Comparison of ENCODE assay signal across 9 cellular contexts in the genomic region with DNA sequence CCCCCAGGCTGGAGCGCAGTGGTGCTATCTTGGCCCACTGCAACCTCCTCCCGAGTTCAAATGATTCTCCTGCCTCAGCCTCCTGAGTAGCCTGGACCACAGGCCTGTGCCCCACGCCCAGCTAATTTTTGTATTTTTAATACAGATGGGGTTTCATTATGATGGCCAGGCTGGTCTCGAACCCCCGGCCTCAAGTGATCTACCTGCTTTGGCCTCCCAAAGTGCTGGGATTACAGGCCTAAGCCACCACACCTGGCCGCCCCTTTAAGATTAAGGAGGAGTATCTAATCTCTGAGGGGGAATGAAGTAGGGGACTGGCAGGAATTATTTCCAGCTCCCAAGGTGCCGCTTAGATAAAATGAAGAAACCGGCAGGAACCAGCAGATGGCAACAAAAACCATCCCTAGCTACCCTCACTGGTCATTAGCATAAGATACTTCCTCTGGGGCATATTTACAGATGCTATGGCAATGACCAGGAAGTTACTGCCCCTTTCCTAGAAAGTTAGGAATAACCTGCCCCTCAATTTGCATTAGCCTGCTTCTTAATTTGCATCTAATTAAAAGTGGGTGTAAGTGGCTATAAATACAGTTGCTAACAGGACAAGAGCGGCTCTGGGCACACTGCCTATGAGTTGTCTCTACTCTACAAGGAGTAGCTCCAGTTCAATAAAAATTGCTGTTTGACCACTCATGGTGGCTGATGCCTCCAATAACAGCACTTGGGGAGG. TPM values are rescaled to one million over a fixed set of nuclear protein-coding genes. Genes with fewer than 3 reads are reported as not detected.
DNase-seq lines count a peak whose midpoint lies in the region; ATAC-seq and FAIRE-seq lines count a peak whose summit lies in the region.
"Had no signal": no experiment of that assay in that cellular context is flagged by ENCODE, and none has a peak within 500 bp of the region (broad histone marks: within the 10 kb centered on the region; RNA-seq: fewer than 3 reads in every experiment).

No MANE protein-coding gene starts in this region.

- peaks cover 26 to 27% of the 10 kb centered on the region in 2 donors for H3K36me3 Mint-ChIP-seq in stimulated activated naive B cell treated with anti-CD40 and anti-IgM and Interleukin-4, amounts not matched to agents 10 μg/mL and 1 μg/mL and 100 μg/mL, for 72 hours

- H3K4me1 Mint-ChIP-seq in stimulated activated naive B cell treated with anti-CD40 and anti-IgM and Interleukin-4, amounts not matched to agents 10 μg/mL and 1 μg/mL and 100 μg/mL, for 72 hours: peaks cover 15 to 54% of the 10 kb centered on the region in 2 donors

- ATAC-seq in HG03066 (IDR thresholded peaks at IDR 0.05; ENCODE audit: low read depth, unreplicated experiment) (peak; percentile 46), esophagus mucosa (peak; percentile 71)
- peak; percentile 79 to 80 for ATAC-seq in stimulated activated naive B cell treated with anti-CD40 and anti-IgM and Interleukin-4, amounts not matched to agents 10 μg/mL and 1 μg/mL and 100 μg/mL, for 72 hours (replicated peaks)

- peaks cover 0 to 4% of the 10 kb centered on the region in 2 donors for H3K9me3 Mint-ChIP-seq in stimulated activated naive B cell treated with anti-CD40 and anti-IgM and Interleukin-4, amounts not matched to agents 10 μg/mL and 1 μg/mL and 100 μg/mL, for 72 hours

- intact Hi-C loops in posterior cingulate gyrus (cut with DNase I): no loop called here

- H3K4me3 Mint-ChIP-seq in stimulated activated naive B cell treated with anti-CD40 and anti-IgM and Interleukin-4, amounts not matched to agents 10 μg/mL and 1 μg/mL and 100 μg/mL, for 72 hours: peak overlapping the region in 1 of 2 donors; percentile 11

- DNase-seq in AG20443 (ENCODE audit: low spot score): peak; percentile 31
- DNase-seq in GM18507 (ENCODE audit: extremely low spot score, insufficient read length, low read depth): peak; percentile 40
- peak; percentile 33 for DNase-seq in NOMO-1 treated with dmso at 0.1 percent for 144 hours (lab: John Stamatoyannopoulos, UW; ENCODE audit: unreplicated experiment)
- DNase-seq in stimulated activated naive B cell treated with anti-CD40 and anti-IgM and Interleukin-4, amounts not matched to agents 10 μg/mL and 1 μg/mL and 100 μg/mL, for 72 hours: peak; percentile 63
- no peak for DNase-seq in cerebellum (ENCODE audit: low spot score)
- DNase-seq in posterior cingulate gyrus: no peak

- peak; percentile 97 for FAIRE-seq in GM18507 (lab: Jason Lieb, UNC)
- FAIRE-seq: islet of Langerhans had no signal

- H3K27me3 Mint-ChIP-seq in stimulated activated naive B cell treated with anti-CD40 and anti-IgM and Interleukin-4, amounts not matched to agents 10 μg/mL and 1 μg/mL and 100 μg/mL, for 72 hours: no peaks in the 10 kb centered on the region

- H3K27ac Mint-ChIP-seq in stimulated activated naive B cell treated with anti-CD40 and anti-IgM and Interleukin-4, amounts not matched to agents 10 μg/mL and 1 μg/mL and 100 μg/mL, for 72 hours: peak overlapping the region; percentile 88

RNA-seq across cellular contexts. Expression of a gene that starts 7.1 kb away (rescaled TPM):
- total RNA-seq in esophagus mucosa (18.5 TPM), cerebellum (12.9 TPM)

RNA-seq across cellular contexts. Expression of a gene that starts 30.0 kb away (rescaled TPM):
- total RNA-seq in esophagus mucosa (291 TPM), cerebellum (177 TPM)

RNA-seq across cellular contexts. Expression of a gene that starts 30.0 kb away (rescaled TPM):
- total RNA-seq in esophagus mucosa (42.0 TPM), cerebellum (50.8 TPM)

Comparison
In these comparisons a context has a peak if more than half of its experiments do, and no peak if none do; other contexts are left out.
1. DNase-seq: peak in AG20443 (single experiment), GM18507 (single experiment), NOMO-1 treated with dmso at 0.1 percent for 144 hours (single experiment) and stimulated activated naive B cell treated with anti-CD40 and anti-IgM and Interleukin-4, amounts not matched to agents 10 μg/mL and 1 μg/mL and 100 μg/mL, for 72 hours (single experiment); none in cerebellum (single experiment) and posterior cingulate gyrus (0 of 10).
2. Peak in every context shown above with its lines, with median percentiles within 50 percentile points of each other: ATAC-seq.